Comparison of ENCODE assay signal across 22 cellular contexts in genomic region chr10:501596-501995, GRCh38.
A peak's percentile ranks its signal among the peaks of the same experiment; 100 is the strongest.
DNase-seq lines count a peak whose midpoint lies in the region; ATAC-seq, FAIRE-seq and TF ChIP-seq lines count a peak whose summit lies in the region.
"Had no signal": no experiment of that assay in that cellular context is flagged by ENCODE, and none has a peak within 500 bp of the region (broad histone marks: within the 10 kb centered on the region; RNA-seq: fewer than 3 reads in every experiment).

No MANE protein-coding gene starts in this region.

- H4K20me1 ChIP-seq in MM.1S (ENCODE audit: insufficient read depth, low read length) = no peaks in the 10 kb centered on the region

- H3K27me3 Mint-ChIP-seq in CD4-positive, alpha-beta memory T cell = peaks cover 4% of the 10 kb centered on the region in 2 donors

- no peaks in the 10 kb centered on the region; the same call in 1 of the 2 replicates for H3K79me2 ChIP-seq in MM.1S (ENCODE audit: low read length)

- no peak overlapping the region for H3K9ac ChIP-seq in MM.1S (ENCODE audit: low read length)

- no peaks in the 10 kb centered on the region for H3K9me3 ChIP-seq in MM.1S (replicated peaks; ENCODE audit: insufficient read depth, low read length)
- H3K9me3 ChIP-seq in sigmoid colon = no peaks in the 10 kb centered on the region
- H3K9me3 ChIP-seq in CD4-positive, alpha-beta memory T cell (ENCODE audit: control insufficient read depth in 1 of 2, low read length in 2 of 2) = no peaks in the 10 kb centered on the region
- H3K9me3 ChIP-seq: body of pancreas had no signal

- H3K9me3 Mint-ChIP-seq in CD4-positive, alpha-beta memory T cell = no peaks in the 10 kb centered on the region
- H3K9me3 Mint-ChIP-seq: activated CD4-positive, alpha-beta T cell treated with anti-CD3 and anti-CD28 coated beads, Interleukin-2, amount 10 ng/mL, durations not matched to agents 7 days and 5 days; activated naive CD8-positive, alpha-beta T cell treated with anti-CD3 and anti-CD28 coated beads, Interleukin-2, amount 10 ng/mL, durations not matched to agents 7 days and 5 days; activated T-helper 2 cell treated with anti-CD3 and anti-CD28 coated beads, Interferon-gamma antibody, Interleukin-2, Interleukin-4, amounts not matched to agents 10 μg/mL and 5 μg/mL and 100 μg/mL, durations not matched to agents 14 hours and 24 hours and 36 hours; stimulated activated naive CD8-positive, alpha-beta T cell treated with anti-CD3 and anti-CD28 coated beads, Interleukin-15, amount 100 ng/mL, for 72 hours; T-helper 1 cell treated with Interleukin-12 subunit alpha and Interleukin-12 subunit beta and Interleukin-4 antibody, amounts not matched to agents 30 μg/mL and 1 μg/mL, for 36 hours had no signal

- H3K4me1 ChIP-seq in MM.1S (ENCODE audit: low read length) = peaks cover 18% of the 10 kb centered on the region
- H3K4me1 ChIP-seq in sigmoid colon = peaks cover 0 to 68% (median 57%) of the 10 kb centered on the region in 4 donors
- peaks cover 21% of the 10 kb centered on the region for H3K4me1 ChIP-seq in CD4-positive, alpha-beta memory T cell (ENCODE audit: insufficient read depth, low read length)
- H3K4me1 ChIP-seq: body of pancreas had no signal

- FAIRE-seq in bronchial epithelial cell (lab: Jason Lieb, UNC) = peak; percentile 36
- FAIRE-seq: endometrium had no signal

- TF ChIP-seq EP300 in sigmoid colon (IDR thresholded peaks at IDR 0.05) = no peak

- H3K4me2 ChIP-seq in MM.1S (ENCODE audit: low read depth, low read length) = no peak overlapping the region

- POLR2A ChIA-PET in CD4-positive, alpha-beta memory T cell (lab: Charles Lee; ENCODE audit: partially characterized antibody) = interaction anchor here (1.4 kb wide), 1 partner anchor 51 kb away, joined by 3 read pairs; no protein-coding TSS in a partner anchor

- no peaks in the 10 kb centered on the region for H3K36me3 Mint-ChIP-seq in CD4-positive, alpha-beta memory T cell
- H3K36me3 Mint-ChIP-seq: activated naive CD8-positive, alpha-beta T cell treated with anti-CD3 and anti-CD28 coated beads, Interleukin-2, amount 10 ng/mL, durations not matched to agents 7 days and 5 days had no signal

- no peak overlapping the region for H3K4me3 Mint-ChIP-seq in CD4-positive, alpha-beta memory T cell
- H3K4me3 Mint-ChIP-seq: activated CD4-positive, alpha-beta T cell treated with anti-CD3 and anti-CD28 coated beads, Interleukin-2, amount 10 ng/mL, durations not matched to agents 7 days and 5 days; activated naive CD8-positive, alpha-beta T cell treated with anti-CD3 and anti-CD28 coated beads, Interleukin-2, amount 10 ng/mL, durations not matched to agents 7 days and 5 days; stimulated activated naive CD8-positive, alpha-beta T cell treated with anti-CD3 and anti-CD28 coated beads, Interleukin-15, amount 100 ng/mL, for 72 hours; T-helper 1 cell treated with Interleukin-12 subunit alpha and Interleukin-12 subunit beta and Interleukin-4 antibody, amounts not matched to agents 30 μg/mL and 1 μg/mL, for 36 hours had no signal

- 62% methylated on average over 8 of the region's 8 CpGs for WGBS in sigmoid colon, 2 donors

- TF ChIP-seq POLR2A in sigmoid colon (IDR thresholded peaks at IDR 0.05) = no peak

- no peaks in the 10 kb centered on the region for H3K9me2 ChIP-seq in MM.1S (replicated peaks; ENCODE audit: insufficient read depth, low read length)

- H2AFZ ChIP-seq in MM.1S (ENCODE audit: low read length) = no peak overlapping the region

- DNase-seq in DMS79 treated with DMSO at 0.1 percent for 48 hours (lab: John Stamatoyannopoulos, UW) (peak; percentile 35), DMS79 (lab: John Stamatoyannopoulos, UW) (no peak), MM.1S (peak; percentile 2), bronchial epithelial cell (ENCODE audit: low read depth) (peak; percentile 65), sigmoid colon (peak; percentile 61)
- DNase-seq in activated CD4-positive, CD25-positive, alpha-beta regulatory T cell (lab: John Stamatoyannopoulos, UW) = no peak
- no peak for DNase-seq in CD4-positive, alpha-beta memory T cell
- DNase-seq: activated CD4-positive, alpha-beta T cell treated with anti-CD3 and anti-CD28 coated beads, Interleukin-2, amount 10 ng/mL, durations not matched to agents 7 days and 5 days; activated naive CD8-positive, alpha-beta T cell treated with anti-CD3 and anti-CD28 coated beads, Interleukin-2, amount 10 ng/mL, durations not matched to agents 7 days and 5 days; AML-193; cortex of kidney; hypothalamus; islet precursor cell; NCI-H82; stimulated activated CD4-positive, alpha-beta T cell treated with anti-CD3 and anti-CD28 coated beads, Interleukin-4, amount 100 ng/mL, for 4 hours; stimulated activated naive CD8-positive, alpha-beta T cell treated with anti-CD3 and anti-CD28 coated beads, Interleukin-15, amount 100 ng/mL, for 72 hours had no signal

- no peak overlapping the region for H3K27ac ChIP-seq in MM.1S (ENCODE audit: low read length)
- peak overlapping the region in 2 of 4 donors; percentile 79 to 96 for H3K27ac ChIP-seq in sigmoid colon
- no peak overlapping the region for H3K27ac ChIP-seq in CD4-positive, alpha-beta memory T cell (ENCODE audit: low read depth, low read length)
- H3K27ac ChIP-seq: 22Rv1, body of pancreas had no signal

- no peaks in the 10 kb centered on the region for H3F3A ChIP-seq in MM.1S (ENCODE audit: insufficient read depth, low read length)

- H3K4me3 ChIP-seq in MM.1S (ENCODE audit: low read length) (no peak overlapping the region), bronchial epithelial cell (ENCODE audit: low read depth, low read length) (no peak overlapping the region), sigmoid colon (no peak overlapping the region)
- no peak overlapping the region for H3K4me3 ChIP-seq in CD4-positive, alpha-beta memory T cell (ENCODE audit: low read length in 2 of 2)
- H3K4me3 ChIP-seq: body of pancreas had no signal

- TF ChIP-seq CTCF in MM.1S (IDR thresholded peaks at IDR 0.05; ENCODE audit: low read length) = no peak
- no peak for TF ChIP-seq CTCF in bronchial epithelial cell (IDR thresholded peaks at IDR 0.05; ENCODE audit: insufficient read depth, low read length, severe bottlenecking)
- no peak for TF ChIP-seq CTCF in sigmoid colon (IDR thresholded peaks at IDR 0.05)

- intact Hi-C loops in sigmoid colon (cut with DNase I) = no loop called here
- intact Hi-C loops in CD4-positive, alpha-beta memory T cell (cut with micrococcal nuclease) = no loop called here

- peak overlapping the region in 1 of 7 donors; percentile 14 for H3K27ac Mint-ChIP-seq in CD4-positive, alpha-beta memory T cell
- H3K27ac Mint-ChIP-seq: activated CD4-positive, alpha-beta T cell treated with anti-CD3 and anti-CD28 coated beads, Interleukin-2, amount 10 ng/mL, durations not matched to agents 7 days and 5 days; activated naive CD8-positive, alpha-beta T cell treated with anti-CD3 and anti-CD28 coated beads, Interleukin-2, amount 10 ng/mL, durations not matched to agents 7 days and 5 days; activated T-helper 2 cell treated with anti-CD3 and anti-CD28 coated beads, Interferon-gamma antibody, Interleukin-2, Interleukin-4, amounts not matched to agents 10 μg/mL and 5 μg/mL and 100 μg/mL, durations not matched to agents 14 hours and 24 hours and 36 hours; stimulated activated naive CD8-positive, alpha-beta T cell treated with anti-CD3 and anti-CD28 coated beads, Interleukin-15, amount 100 ng/mL, for 72 hours; T-helper 1 cell treated with Interleukin-12 subunit alpha and Interleukin-12 subunit beta and Interleukin-4 antibody, amounts not matched to agents 30 μg/mL and 1 μg/mL, for 36 hours had no signal

- H3K36me3 ChIP-seq in MM.1S (replicated peaks; ENCODE audit: insufficient read depth, low read length) (no peaks in the 10 kb centered on the region), bronchial epithelial cell (ENCODE audit: control insufficient read depth, insufficient read depth, low read length) (no peaks in the 10 kb centered on the region), sigmoid colon (no peaks in the 10 kb centered on the region)
- no peaks in the 10 kb centered on the region for H3K36me3 ChIP-seq in CD4-positive, alpha-beta memory T cell (ENCODE audit: insufficient read depth, low read length)

- H3K27me3 ChIP-seq in MM.1S (replicated peaks; ENCODE audit: insufficient read depth, low read length) = no peaks in the 10 kb centered on the region
- no peaks in the 10 kb centered on the region for H3K27me3 ChIP-seq in bronchial epithelial cell (ENCODE audit: control insufficient read depth, insufficient read depth, low read length)
- no peaks in the 10 kb centered on the region for H3K27me3 ChIP-seq in sigmoid colon
- H3K27me3 ChIP-seq in CD4-positive, alpha-beta memory T cell (ENCODE audit: insufficient read depth, low read length) = no peaks in the 10 kb centered on the region
- H3K27me3 ChIP-seq: body of pancreas had no signal

- H3K4me1 Mint-ChIP-seq in CD4-positive, alpha-beta memory T cell = peaks cover 22 to 36% (median 27%) of the 10 kb centered on the region in 4 donors

- ATAC-seq in HG03097 (IDR thresholded peaks at IDR 0.05; ENCODE audit: low FRiP score, unreplicated experiment) = no peak
- ATAC-seq: body of pancreas; stimulated activated naive CD8-positive, alpha-beta T cell treated with anti-CD3 and anti-CD28 coated beads, Interleukin-15, amount 100 ng/mL, for 72 hours had no signal

- CTCF ChIA-PET in CD4-positive, alpha-beta memory T cell (lab: Charles Lee; ENCODE audit: partially characterized antibody) = interaction anchor here (2.3 kb wide), 1 partner anchor 8 kb away, joined by 11 read pairs; no protein-coding TSS in a partner anchor

Comparison
In these comparisons a context has a peak if more than half of its experiments do, and no peak if none do; other contexts are left out.
1. DNase-seq: peak in DMS79 treated with DMSO at 0.1 percent for 48 hours (single experiment), MM.1S (single experiment), bronchial epithelial cell (single experiment) and sigmoid colon (single experiment); none in DMS79 (single experiment), activated CD4-positive, CD25-positive, alpha-beta regulatory T cell (0 of 4) and CD4-positive, alpha-beta memory T cell (0 of 5).